In genomic region chr22:31045900-31046587, GRCh38 we compare ENCODE assay signal across 15 cellular contexts. TPM values are rescaled to one million over a fixed set of nuclear protein-coding genes. Genes with fewer than 3 reads are reported as not detected.
DNase-seq lines count a peak whose midpoint lies in the region; ATAC-seq, FAIRE-seq and TF ChIP-seq lines count a peak whose summit lies in the region.
"Had no signal": no experiment of that assay in that cellular context is flagged by ENCODE, and none has a peak within 500 bp of the region (broad histone marks: within the 10 kb centered on the region; RNA-seq: fewer than 3 reads in every experiment).

No MANE protein-coding gene starts in this region.

- no TSS peak for BruUV-seq in MCF 10A (replicated peaks; lab: Mats Ljungman, UMichigan)

- TF ChIP-seq POLR2A in breast epithelium (IDR thresholded peaks at IDR 0.05) (no peak), GM12892 (IDR thresholded peaks at IDR 0.05; ENCODE audit: low read depth, low read length) (no peak)

- no peak for FAIRE-seq in GM12892 (lab: Jason Lieb, UNC)

- no peak for DNase-seq in breast epithelium (ENCODE audit: low spot score in 2 of 2)
- no peak for DNase-seq in MCF 10A (ENCODE audit: unreplicated experiment)
- no peak for DNase-seq in lower lobe of right lung
- no peak for DNase-seq in sciatic nerve (ENCODE audit: low spot score)
- DNase-seq in activated naive CD4-positive, alpha-beta T cell treated with anti-CD3 and anti-CD28 coated beads, Interleukin-2, amount 50 U/mL, for 16 hours: no peak
- DNase-seq in GM12892 (ENCODE audit: insufficient read length): no peak
- DNase-seq in immature natural killer cell: no peak
- DNase-seq: KG1; NCI-H187; NK-92 treated with Interleukin-12 subunit alpha and Interleukin-12 subunit beta, amount 100 ng/mL, for 24 hours; stimulated activated naive CD8-positive, alpha-beta T cell treated with anti-CD3 and anti-CD28 coated beads, Interleukin-15, amount 100 ng/mL, for 72 hours had no signal

- POLR2A ChIA-PET in MCF 10A (lab: Yijun Ruan, JAX): interaction anchor here (1.3 to 1.9 kb wide), 3 partner anchors 9 to 17 kb away, joined by 5 to 9 read pairs (median 6); no protein-coding TSS in a partner anchor

- no peaks in the 10 kb centered on the region for H3K27me3 Mint-ChIP-seq in MCF 10A (ENCODE audit: insufficient read depth, unreplicated experiment)
- peaks cover 0 to 7% (median 0%) of the 10 kb centered on the region in 3 donors for H3K27me3 Mint-ChIP-seq in immature natural killer cell (ENCODE audit: low read depth in 3 of 3)
- H3K27me3 Mint-ChIP-seq: activated naive CD8-positive, alpha-beta T cell; stimulated activated naive CD8-positive, alpha-beta T cell treated with anti-CD3 and anti-CD28 coated beads, Interleukin-15, amount 100 ng/mL, for 72 hours had no signal

- TF ChIP-seq CTCF in breast epithelium (IDR thresholded peaks at IDR 0.05): no peak
- no peak for TF ChIP-seq CTCF in MCF 10A (IDR thresholded peaks at IDR 0.05; ENCODE audit: unreplicated experiment)
- TF ChIP-seq CTCF in lower lobe of right lung (IDR thresholded peaks at IDR 0.05): no peak

- intact Hi-C loops in breast epithelium (cut with DNase I; ENCODE audit: low total_unique reads) (no loop called here), MCF 10A (cut with micrococcal nuclease) (no loop called here), lower lobe of right lung (cut with DNase I) (no loop called here), sciatic nerve (cut with DNase I) (loop anchor here (5.0 kb wide), 1 partner anchor 1064 kb away; no protein-coding TSS in a partner anchor)

- H3K27ac Mint-ChIP-seq in MCF 10A (ENCODE audit: low read depth, unreplicated experiment): no peak overlapping the region
- H3K27ac Mint-ChIP-seq in immature natural killer cell: peak overlapping the region in 3 of 6 donors; percentile 9 to 75 (median 51)
- H3K27ac Mint-ChIP-seq: activated naive CD8-positive, alpha-beta T cell had no signal

- H3K4me1 Mint-ChIP-seq in MCF 10A (ENCODE audit: insufficient read depth, unreplicated experiment) (no peaks in the 10 kb centered on the region), immature natural killer cell (peaks cover 7 to 14% of the 10 kb centered on the region in 2 donors)
- H3K4me1 Mint-ChIP-seq: stimulated activated naive CD8-positive, alpha-beta T cell treated with anti-CD3 and anti-CD28 coated beads, Interleukin-15, amount 100 ng/mL, for 72 hours had no signal

- H3K4me1 ChIP-seq in breast epithelium (peaks cover 0 to 6% of the 10 kb centered on the region in 2 donors), lower lobe of right lung (peaks cover 32% of the 10 kb centered on the region)

- H3K36me3 Mint-ChIP-seq in MCF 10A (ENCODE audit: insufficient read depth, unreplicated experiment): no peaks in the 10 kb centered on the region
- no peaks in the 10 kb centered on the region for H3K36me3 Mint-ChIP-seq in immature natural killer cell
- H3K36me3 Mint-ChIP-seq: activated naive CD8-positive, alpha-beta T cell had no signal

- CTCF ChIA-PET in MCF 10A (lab: Yijun Ruan, JAX): interaction anchor here (0.7 to 2.0 kb wide), 2 partner anchors 9 to 231 kb away, joined by 3 to 7 read pairs; no protein-coding TSS in a partner anchor

- H3K4me3 ChIP-seq in breast epithelium (no peak overlapping the region), lower lobe of right lung (no peak overlapping the region)
- H3K4me3 ChIP-seq: SJCRH30 had no signal

- H3K27ac ChIP-seq in breast epithelium: peak overlapping the region; percentile 70 to 90
- peak overlapping the region; percentile 67 for H3K27ac ChIP-seq in lower lobe of right lung
- H3K27ac ChIP-seq: SJCRH30, VCaP had no signal

- H3K27me3 ChIP-seq in breast epithelium: no peaks in the 10 kb centered on the region
- no peaks in the 10 kb centered on the region for H3K27me3 ChIP-seq in lower lobe of right lung (ENCODE audit: low read depth)
- H3K27me3 ChIP-seq: SJCRH30 had no signal

- H3K36me3 ChIP-seq in breast epithelium (no peaks in the 10 kb centered on the region), lower lobe of right lung (no peaks in the 10 kb centered on the region)
- H3K36me3 ChIP-seq: SJCRH30 had no signal

- no peak overlapping the region for H3K4me3 Mint-ChIP-seq in MCF 10A (ENCODE audit: unreplicated experiment)
- H3K4me3 Mint-ChIP-seq in immature natural killer cell: no peak overlapping the region
- H3K4me3 Mint-ChIP-seq: activated naive CD8-positive, alpha-beta T cell; stimulated activated naive CD8-positive, alpha-beta T cell treated with anti-CD3 and anti-CD28 coated beads, Interleukin-15, amount 100 ng/mL, for 72 hours had no signal

- H3K9me3 Mint-ChIP-seq in MCF 10A (ENCODE audit: unreplicated experiment): no peaks in the 10 kb centered on the region
- H3K9me3 Mint-ChIP-seq in immature natural killer cell: peaks cover 0 to 2% (median 0%) of the 10 kb centered on the region in 6 donors

- H3K9me3 ChIP-seq in breast epithelium (no peaks in the 10 kb centered on the region), lower lobe of right lung (no peaks in the 10 kb centered on the region)
- H3K9me3 ChIP-seq: SJCRH30 had no signal

- ATAC-seq in lower lobe of right lung (peak in 1 of 2 donors; percentile 33), sciatic nerve (peak; percentile 11), HG02840 (IDR thresholded peaks at IDR 0.05; ENCODE audit: low FRiP score, unreplicated experiment) (no peak)
- ATAC-seq: stimulated activated naive CD8-positive, alpha-beta T cell treated with anti-CD3 and anti-CD28 coated beads, Interleukin-15, amount 100 ng/mL, for 72 hours had no signal

RNA-seq across cellular contexts. Expression of gene SMTN, which starts 35.1 kb away (rescaled TPM):
- 10 to 100 TPM; 13.9 to 54.1 (median 41.6) TPM for total RNA-seq in breast epithelium
- 69.5 and 80.2 TPM in 2 replicates for total RNA-seq in MCF 10A (2022)
- total RNA-seq in lower lobe of right lung: 44.8 TPM
- total RNA-seq in sciatic nerve: 283 TPM
- 4.5 TPM for polyA plus RNA-seq in GM12892 (2012; ENCODE audit: missing spikeins)
- 1 to 10 TPM in 2 of 3 donors, under 1 TPM in 1; 0.49 to 2.7 (median 1.5) TPM for polyA plus RNA-seq in immature natural killer cell
